Comparison of ENCODE assay signal across 12 cellular contexts in the genomic region with DNA sequence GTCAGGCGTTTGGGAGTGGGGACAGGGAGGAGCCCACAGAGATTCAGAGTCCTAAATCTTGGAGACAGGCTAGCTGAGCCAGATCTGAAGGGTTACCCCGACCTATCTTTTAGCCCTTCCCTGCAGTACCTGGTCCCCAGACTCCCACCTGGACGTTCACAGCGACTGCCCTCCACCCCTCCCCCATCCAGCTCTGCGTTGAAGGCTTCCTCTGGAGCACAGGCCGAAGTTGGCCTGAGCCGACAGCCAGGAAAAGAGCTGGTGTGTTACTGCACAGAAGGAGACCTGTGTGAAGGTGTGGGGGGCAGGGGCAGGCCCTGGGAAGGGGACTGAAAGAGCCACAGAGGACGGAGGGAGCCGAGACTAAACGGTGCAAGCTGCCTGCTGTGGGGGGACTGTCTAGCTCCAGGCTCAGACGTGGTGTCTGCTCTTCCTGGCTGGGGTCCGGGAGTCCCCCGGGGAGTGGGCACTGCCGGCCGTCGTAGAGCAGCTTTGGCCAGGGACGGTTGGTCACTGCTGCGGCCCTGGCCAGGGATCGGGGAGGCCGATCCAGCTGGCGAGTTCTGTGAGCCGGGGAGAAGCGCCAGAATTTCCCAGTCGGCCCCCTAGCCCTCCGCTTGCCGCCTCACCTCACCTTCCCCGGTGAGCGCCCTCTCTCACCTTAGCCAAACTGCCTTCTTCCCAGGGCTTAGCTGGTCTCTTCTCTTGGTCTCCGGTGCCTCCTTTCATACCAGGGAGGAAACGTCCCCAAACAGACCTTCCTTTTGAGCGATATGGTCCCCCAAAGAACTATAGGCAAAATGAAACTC. TPM values are rescaled to one million over a fixed set of nuclear protein-coding genes. Genes with fewer than 3 reads are reported as not detected.
DNase-seq lines count a peak whose midpoint lies in the region; ATAC-seq, FAIRE-seq and TF ChIP-seq lines count a peak whose summit lies in the region.
"Had no signal": no experiment of that assay in that cellular context is flagged by ENCODE, and none has a peak within 500 bp of the region (broad histone marks: within the 10 kb centered on the region; RNA-seq: fewer than 3 reads in every experiment).

No MANE protein-coding gene starts in this region.

- no peaks in the 10 kb centered on the region for H3K36me3 Mint-ChIP-seq in activated T-helper 17 cell treated with anti-CD3 and anti-CD28 coated beads, Interleukin-2, amount 50 U/mL, for 72 hours (ENCODE audit: low read depth)
- no peaks in the 10 kb centered on the region for H3K36me3 Mint-ChIP-seq in memory B cell

- H3K36me3 ChIP-seq in left ventricle myocardium inferior, result no peaks in the 10 kb centered on the region
- no peaks in the 10 kb centered on the region for H3K36me3 ChIP-seq in BE2C

- peak overlapping the region; percentile 48 for H3K4me3 Mint-ChIP-seq in activated T-helper 17 cell treated with anti-CD3 and anti-CD28 coated beads, Interleukin-2, amount 50 U/mL, for 72 hours
- H3K4me3 Mint-ChIP-seq in memory B cell, result peak overlapping the region; percentile 54
- H3K4me3 Mint-ChIP-seq: activated T-cell treated with anti-CD3 and anti-CD28 coated beads, Interleukin-2, amount 50 U/mL, for 4 hours had no signal

- no peak for DNase-seq in left ventricle myocardium inferior
- DNase-seq in left ventricle myocardium superior, result no peak
- DNase-seq in memory B cell (ENCODE audit: low spot score in 2 of 2), result no peak
- DNase-seq in BE2C, result no peak
- no peak for DNase-seq in NOMO-1 (lab: John Stamatoyannopoulos, UW; ENCODE audit: unreplicated experiment in 2 of 2)
- no peak for DNase-seq in foreskin fibroblast
- no peak for DNase-seq in H54 (ENCODE audit: insufficient read length, low spot score)
- DNase-seq: activated T-cell treated with anti-CD3 and anti-CD28 coated beads, Interleukin-2, amount 50 U/mL, for 4 hours; RPMI8226 had no signal

- H3K27me3 ChIP-seq in left ventricle myocardium inferior (ENCODE audit: low read depth) (peaks cover 78% of the 10 kb centered on the region), BE2C (peaks cover 80% of the 10 kb centered on the region)

- no peak for FAIRE-seq in H54 (lab: Jason Lieb, UNC)
- FAIRE-seq: K562 had no signal

- H3K27ac Mint-ChIP-seq in activated T-helper 17 cell treated with anti-CD3 and anti-CD28 coated beads, Interleukin-2, amount 50 U/mL, for 72 hours, result no peak overlapping the region
- no peak overlapping the region for H3K27ac Mint-ChIP-seq in memory B cell

- TF ChIP-seq CTCF in left ventricle myocardium inferior (IDR thresholded peaks at IDR 0.05; ENCODE audit: borderline replicate concordance) (no peak), BE2C (IDR thresholded peaks at IDR 0.05; ENCODE audit: low read depth, low read length) (no peak), foreskin fibroblast (IDR thresholded peaks at IDR 0.05; ENCODE audit: low read depth, low read length) (no peak)

- peak overlapping the region; percentile 70 for H3K4me3 ChIP-seq in left ventricle myocardium inferior
- H3K4me3 ChIP-seq in BE2C (ENCODE audit: low read depth, low read length), result no peak overlapping the region
- H3K4me3 ChIP-seq in foreskin fibroblast (ENCODE audit: low read depth in 1 of 2, low read length in 2 of 2), result no peak overlapping the region
- H3K4me3 ChIP-seq: K562 had no signal

- H3K27me3 Mint-ChIP-seq in activated T-helper 17 cell treated with anti-CD3 and anti-CD28 coated beads, Interleukin-2, amount 50 U/mL, for 72 hours, result peaks cover 75% of the 10 kb centered on the region
- H3K27me3 Mint-ChIP-seq in memory B cell, result peaks cover 31% of the 10 kb centered on the region

- H3K9me3 ChIP-seq in left ventricle myocardium inferior (replicated peaks) (no peaks in the 10 kb centered on the region), BE2C (no peaks in the 10 kb centered on the region)

- no peak overlapping the region for H3K27ac ChIP-seq in left ventricle myocardium inferior (replicated peaks)

- H3K9me3 Mint-ChIP-seq in activated T-helper 17 cell treated with anti-CD3 and anti-CD28 coated beads, Interleukin-2, amount 50 U/mL, for 72 hours, result no peaks in the 10 kb centered on the region
- no peaks in the 10 kb centered on the region for H3K9me3 Mint-ChIP-seq in memory B cell
- H3K9me3 Mint-ChIP-seq: activated T-cell treated with anti-CD3 and anti-CD28 coated beads, Interleukin-2, amount 50 U/mL, for 4 hours had no signal

- no peak for TF ChIP-seq POLR2A in H54 (IDR thresholded peaks at IDR 0.05; ENCODE audit: low read depth, low read length)

- ATAC-seq in left ventricle myocardium superior (no peak), memory B cell (ENCODE audit: low read depth) (no peak)
- ATAC-seq in activated T-helper 17 cell treated with anti-CD3 and anti-CD28 coated beads, Interleukin-2, amount 50 U/mL, for 72 hours (replicated peaks), result no peak
- ATAC-seq: K562 had no signal

- H3K4me1 Mint-ChIP-seq in activated T-helper 17 cell treated with anti-CD3 and anti-CD28 coated beads, Interleukin-2, amount 50 U/mL, for 72 hours, result peaks cover 16% of the 10 kb centered on the region
- H3K4me1 Mint-ChIP-seq in memory B cell, result peaks cover 24% of the 10 kb centered on the region

- peaks cover 47% of the 10 kb centered on the region for H3K4me1 ChIP-seq in left ventricle myocardium inferior
- H3K4me1 ChIP-seq in BE2C, result no peaks in the 10 kb centered on the region; the same call in 1 of the 2 replicates

- intact Hi-C loops in left ventricle myocardium inferior (cut with micrococcal nuclease), result no loop called here
- intact Hi-C loops in left ventricle myocardium superior (cut with micrococcal nuclease), result no loop called here

RNA-seq across cellular contexts. Expression of a gene that starts 0.9 kb away (rescaled TPM):
- total RNA-seq in left ventricle myocardium inferior, result not detected
- 0.25 TPM for total RNA-seq in left ventricle myocardium superior
- total RNA-seq in activated T-helper 17 cell treated with anti-CD3 and anti-CD28 coated beads, Interleukin-2, amount 50 U/mL, for 72 hours, result not detected
- not detected for polyA plus RNA-seq in BE2C (2012; ENCODE audit: insufficient read depth, insufficient read length, low read depth)
- total RNA-seq: K562 had no signal
- polyA plus RNA-seq: liver had no signal

RNA-seq across cellular contexts. Expression of a gene that starts 41.7 kb away (rescaled TPM):
- total RNA-seq in left ventricle myocardium inferior (48.1 TPM), left ventricle myocardium superior (46.8 TPM)
- 100 to 1,000 TPM; 184 to 207 TPM for total RNA-seq in activated T-helper 17 cell treated with anti-CD3 and anti-CD28 coated beads, Interleukin-2, amount 50 U/mL, for 72 hours
- polyA plus RNA-seq in BE2C (2012; ENCODE audit: insufficient read depth, insufficient read length, low read depth), result 57.5 TPM
